Comparison of ENCODE assay signal across 8 cellular contexts in genomic region chr10:26696786-26697162, GRCh38. TPM values are rescaled to one million over a fixed set of nuclear protein-coding genes. Genes with fewer than 3 reads are reported as not detected.
DNase-seq lines count a peak whose midpoint lies in the region; ATAC-seq and TF ChIP-seq lines count a peak whose summit lies in the region.

No MANE protein-coding gene starts in this region.

- H3K36me3 ChIP-seq in GM06990 (ENCODE audit: control insufficient read depth, insufficient read depth, low read length) (no peaks in the 10 kb centered on the region; the same call in 1 of the 2 replicates), adipocyte (ENCODE audit: control insufficient read depth, insufficient read depth, low read length, severe bottlenecking) (no peaks in the 10 kb centered on the region), urinary bladder (ENCODE audit: insufficient read depth) (no peaks in the 10 kb centered on the region)

- peak; percentile 21 for ATAC-seq in HG03159 (IDR thresholded peaks at IDR 0.05; ENCODE audit: unreplicated experiment)

- no peak for TF ChIP-seq POLR2A in lower leg skin (IDR thresholded peaks at IDR 0.05)

- H3K4me1 ChIP-seq in adipocyte (ENCODE audit: control insufficient read depth, insufficient read depth, low read length), result peaks cover 16% of the 10 kb centered on the region
- peaks cover 1% of the 10 kb centered on the region for H3K4me1 ChIP-seq in urinary bladder (ENCODE audit: insufficient read depth)

- no peak overlapping the region for H3K27ac ChIP-seq in urinary bladder (ENCODE audit: low read depth)

- intact Hi-C loops in lower leg skin (cut with DNase I; ENCODE audit: low total_unique reads), result no loop called here

- 20 to 21% methylated on average over 11 of the region's 11 CpGs for WGBS in lower leg skin, 2 donors
- 24% methylated on average over 11 of the region's 11 CpGs for WGBS in urinary bladder

- H3K9ac ChIP-seq in adipocyte (ENCODE audit: low read length), result peak overlapping the region; percentile 98

- TF ChIP-seq CTCF in GM06990 (IDR thresholded peaks at IDR 0.05; ENCODE audit: insufficient read depth, low read length, poor library complexity, severe bottlenecking), result no peak
- TF ChIP-seq CTCF in lower leg skin (IDR thresholded peaks at IDR 0.05), result no peak

- H3K27me3 ChIP-seq in GM06990 (replicated peaks; ENCODE audit: control insufficient read depth, insufficient read depth, low read length) (no peaks in the 10 kb centered on the region), adipocyte (replicated peaks; ENCODE audit: control insufficient read depth, insufficient read depth, low read length) (no peaks in the 10 kb centered on the region)

- H3K9me3 ChIP-seq in adipocyte (ENCODE audit: control insufficient read depth, low read length), result no peaks in the 10 kb centered on the region

- DNase-seq in GM06990 (ENCODE audit: extremely low read depth, insufficient read length) (no peak), adipocyte (ENCODE audit: low read depth) (no peak), lower leg skin (ENCODE audit: low spot score in 2 of 2) (peak in 1 of 2 donors; percentile 82), GM03348 (ENCODE audit: low spot score) (no peak), anterior cingulate cortex (lab: John Stamatoyannopoulos, UW) (no peak)
- DNase-seq in activated CD4-positive, alpha-beta T cell treated with anti-CD3 and anti-CD28 coated beads for 1 hour, result no peak

- peak overlapping the region; percentile 89 for H3K4me3 ChIP-seq in GM06990 (replicated peaks; ENCODE audit: low read depth, low read length)
- peak overlapping the region; percentile 91 for H3K4me3 ChIP-seq in adipocyte (ENCODE audit: low read length)
- peak overlapping the region; percentile 89 for H3K4me3 ChIP-seq in lower leg skin (ENCODE audit: low read depth, poor library complexity, severe bottlenecking)
- H3K4me3 ChIP-seq in urinary bladder (ENCODE audit: low read depth, low read length), result peak overlapping the region; percentile 87

RNA-seq across cellular contexts. Expression of gene PDSS1, which starts 0.7 kb away (rescaled TPM):
- total RNA-seq in lower leg skin (1 to 10 TPM; 1.4 to 4.7 (median 2.7) TPM), urinary bladder (10.3 TPM)
- polyA plus RNA-seq in urinary bladder, result 4.4 TPM
